ENCODE assay signal across 8 cellular contexts in the genomic region with DNA sequence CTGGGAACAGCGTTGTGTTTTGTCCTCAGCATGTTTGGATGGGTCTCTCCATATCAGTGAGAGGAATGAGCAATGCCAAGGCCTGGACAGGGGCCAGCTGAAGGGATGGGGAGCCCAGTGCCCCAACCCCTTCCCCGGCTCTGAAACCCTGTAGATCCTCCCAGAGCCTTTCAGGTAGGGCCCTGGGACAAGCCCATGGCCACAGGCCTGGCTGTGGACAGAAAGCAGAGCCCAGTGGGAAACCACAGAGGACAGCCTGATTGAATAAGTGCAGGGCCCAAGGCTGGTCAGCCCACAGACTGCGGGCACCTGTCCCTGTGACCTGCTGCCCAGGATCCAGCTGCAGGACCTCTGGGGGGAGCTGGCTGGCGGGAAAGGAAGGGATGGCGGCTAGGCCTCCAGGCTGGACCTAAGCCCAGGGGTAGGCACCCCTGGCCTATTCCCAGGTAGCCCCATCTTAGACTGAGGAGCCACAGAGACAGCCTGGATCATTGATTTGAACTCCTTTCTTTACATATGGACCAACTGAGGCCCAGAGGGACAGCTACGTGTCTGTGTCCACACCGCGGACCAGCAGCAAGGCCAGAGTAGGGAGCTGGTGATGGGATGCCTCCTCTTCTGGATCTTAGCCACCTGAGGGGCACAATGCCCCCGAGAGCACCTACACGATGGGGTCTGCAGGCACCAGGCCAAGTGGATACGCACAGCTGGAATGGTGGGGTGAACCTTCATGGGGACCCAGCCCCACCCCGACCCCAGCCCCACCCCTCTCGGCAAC. TPM values are rescaled to one million over a fixed set of nuclear protein-coding genes. Genes with fewer than 3 reads are reported as not detected.
DNase-seq lines count a peak whose midpoint lies in the region; ATAC-seq, FAIRE-seq and TF ChIP-seq lines count a peak whose summit lies in the region.

No MANE protein-coding gene starts in this region.

- H2AFZ ChIP-seq in Karpas-422 (ENCODE audit: low read length), result no peak overlapping the region

- no peaks in the 10 kb centered on the region for H3K9me3 Mint-ChIP-seq in natural killer cell treated with Interleukin-12 subunit alpha and Interleukin-12 subunit beta and Interleukin-15 and Interleukin-18, amount 100 ng/mL, for 72 hours

- no peak for TF ChIP-seq CTCF in AG10803 (conservative IDR thresholded peaks at IDR 0.05; ENCODE audit: low read length)
- no peak for TF ChIP-seq CTCF in coronary artery (IDR thresholded peaks at IDR 0.05)

- TF ChIP-seq POLR2A in H54 (IDR thresholded peaks at IDR 0.05; ENCODE audit: low read depth, low read length), result no peak

- H3K36me3 Mint-ChIP-seq in natural killer cell treated with Interleukin-12 subunit alpha and Interleukin-12 subunit beta and Interleukin-15 and Interleukin-18, amount 100 ng/mL, for 72 hours, result no peaks in the 10 kb centered on the region

- H3K4me1 Mint-ChIP-seq in natural killer cell treated with Interleukin-12 subunit alpha and Interleukin-12 subunit beta and Interleukin-15 and Interleukin-18, amount 100 ng/mL, for 72 hours (ENCODE audit: low read depth in 2 of 2), result peaks cover 73 to 75% of the 10 kb centered on the region in 2 donors

- no peaks in the 10 kb centered on the region for H3K9me2 ChIP-seq in Karpas-422 (replicated peaks; ENCODE audit: insufficient read depth, low read length)

- H3K27me3 ChIP-seq in Karpas-422 (ENCODE audit: low read length), result no peaks in the 10 kb centered on the region

- H3K4me2 ChIP-seq in Karpas-422 (ENCODE audit: low read depth, low read length, poor library complexity, severe bottlenecking), result peak overlapping the region; percentile 87

- DNase-seq in AG10803 (ENCODE audit: low read depth) (no peak), Karpas-422 (no peak), coronary artery (ENCODE audit: low spot score) (peak; percentile 74), retina (no peak), NCI-H748 (lab: John Stamatoyannopoulos, UW; ENCODE audit: unreplicated experiment) (no peak), H54 (ENCODE audit: insufficient read length, low spot score) (no peak)
- no peak for DNase-seq in natural killer cell treated with Interleukin-12 subunit alpha and Interleukin-12 subunit beta and Interleukin-15 and Interleukin-18, amount 100 ng/mL, for 72 hours (ENCODE audit: low spot score)

- H3K4me3 ChIP-seq in AG10803 (ENCODE audit: low read length) (peak overlapping the region; percentile 96), Karpas-422 (ENCODE audit: low read length) (peak overlapping the region; percentile 87), coronary artery (peak overlapping the region; percentile 99)

- peak overlapping the region; percentile 88 for H3K9ac ChIP-seq in Karpas-422 (ENCODE audit: low read length)

- peaks cover 36% of the 10 kb centered on the region for H3K79me2 ChIP-seq in Karpas-422 (ENCODE audit: low read length)

- no peaks in the 10 kb centered on the region for H3K36me3 ChIP-seq in Karpas-422 (ENCODE audit: insufficient read depth, low read length)

- peak overlapping the region; percentile 98 for H3K4me3 Mint-ChIP-seq in natural killer cell treated with Interleukin-12 subunit alpha and Interleukin-12 subunit beta and Interleukin-15 and Interleukin-18, amount 100 ng/mL, for 72 hours

- no peaks in the 10 kb centered on the region for H4K20me1 ChIP-seq in Karpas-422 (ENCODE audit: insufficient read depth, low read depth, low read length)

- H3K27ac Mint-ChIP-seq in natural killer cell treated with Interleukin-12 subunit alpha and Interleukin-12 subunit beta and Interleukin-15 and Interleukin-18, amount 100 ng/mL, for 72 hours, result peak overlapping the region; percentile 100

- no peaks in the 10 kb centered on the region for H3K9me3 ChIP-seq in Karpas-422 (ENCODE audit: low read length)

- peaks cover 87% of the 10 kb centered on the region for H3K4me1 ChIP-seq in Karpas-422 (ENCODE audit: low read length)

- FAIRE-seq in H54 (lab: Jason Lieb, UNC), result no peak

- ATAC-seq in natural killer cell treated with Interleukin-12 subunit alpha and Interleukin-12 subunit beta and Interleukin-15 and Interleukin-18, amount 100 ng/mL, for 72 hours, result no peak
- no peak for ATAC-seq in HG03039 (IDR thresholded peaks at IDR 0.05; ENCODE audit: unreplicated experiment)

- H3K27ac ChIP-seq in Karpas-422 (ENCODE audit: low read length) (peak overlapping the region; percentile 13; the same call in 1 of the 2 replicates), coronary artery (peak overlapping the region; percentile 84 to 98)

- H3K27me3 Mint-ChIP-seq in natural killer cell treated with Interleukin-12 subunit alpha and Interleukin-12 subunit beta and Interleukin-15 and Interleukin-18, amount 100 ng/mL, for 72 hours, result no peaks in the 10 kb centered on the region

RNA-seq across cellular contexts. Expression of gene CCDC102A, which starts 1.3 kb away (rescaled TPM):
- 5.9 and 25.7 TPM in 2 replicates for total RNA-seq in Karpas-422 (2014; rRNA removed; shearing (Covaris generic); ENCODE audit: low replicate concordance)
- total RNA-seq in natural killer cell treated with Interleukin-12 subunit alpha and Interleukin-12 subunit beta and Interleukin-15 and Interleukin-18, amount 100 ng/mL, for 72 hours, result 10 to 100 TPM; 13.9 to 21.5 TPM

RNA-seq across cellular contexts. Expression of gene ADGRG5, which starts 7.4 kb away (rescaled TPM):
- total RNA-seq in Karpas-422 (2014; rRNA removed; shearing (Covaris generic); ENCODE audit: low replicate concordance), result 2.9 and 3.0 TPM in 2 replicates
- total RNA-seq in natural killer cell treated with Interleukin-12 subunit alpha and Interleukin-12 subunit beta and Interleukin-15 and Interleukin-18, amount 100 ng/mL, for 72 hours, result 10 to 100 TPM; 86.8 to 95.0 TPM

RNA-seq across cellular contexts. Expression of gene DOK4, which starts 48.8 kb away (rescaled TPM):
- 3.2 and 3.4 TPM in 2 replicates for total RNA-seq in Karpas-422 (2014; rRNA removed; shearing (Covaris generic); ENCODE audit: low replicate concordance)
- total RNA-seq in natural killer cell treated with Interleukin-12 subunit alpha and Interleukin-12 subunit beta and Interleukin-15 and Interleukin-18, amount 100 ng/mL, for 72 hours, result 1 to 10 TPM; 4.2 to 6.5 TPM

Comparison
In these comparisons a context has a peak if more than half of its experiments do, and no peak if none do; other contexts are left out.
1. RNA of gene ADGRG5, which starts 7.4 kb away (total RNA-seq): 86.8 to 95.0 TPM in natural killer cell treated with Interleukin-12 subunit alpha and Interleukin-12 subunit beta and Interleukin-15 and Interleukin-18, amount 100 ng/mL, for 72 hours; 2.9 to 3.0 TPM in Karpas-422; every median in the first group is over 10 times any median in the second.
2. Peak in every context shown above with its lines, with median percentiles within 50 percentile points of each other: H3K4me3 ChIP-seq.